ENCODE assay signal across 2 cellular contexts in genomic region chr2:177905640-177906039, GRCh38.
TF ChIP-seq lines count a peak whose summit lies in the region.

No MANE protein-coding gene starts in this region.

TF ChIP-seq in IMR-90, 13 proteins besides CTCF, POLR2A, EP300 and RAD21:
- TF ChIP-seq NFE2L2 (IDR thresholded peaks at IDR 0.05; ENCODE audit: low read depth, low read length) (no peak), ELK1 (IDR thresholded peaks at IDR 0.05; ENCODE audit: borderline replicate concordance, low read depth, low read length) (no peak), RCOR1 (IDR thresholded peaks at IDR 0.05; ENCODE audit: insufficient replicate concordance, low read length) (no peak), USF2 (IDR thresholded peaks at IDR 0.05; ENCODE audit: low read depth, low read length) (no peak), BHLHE40 (IDR thresholded peaks at IDR 0.05; ENCODE audit: low read depth, low read length) (no peak), FOS (IDR thresholded peaks at IDR 0.05; ENCODE audit: low read depth, low read length) (no peak), RFX5 (IDR thresholded peaks at IDR 0.05; ENCODE audit: low read depth, low read length) (no peak), MAZ (IDR thresholded peaks at IDR 0.05; ENCODE audit: borderline replicate concordance, low read depth, low read length) (no peak), SMC3 (IDR thresholded peaks at IDR 0.05; ENCODE audit: low read depth, low read length) (no peak), CHD1 (IDR thresholded peaks at IDR 0.05; ENCODE audit: low read depth, low read length) (no peak), MAFK (IDR thresholded peaks at IDR 0.05; ENCODE audit: low read depth, low read length) (no peak), CEBPB (IDR thresholded peaks at IDR 0.05; ENCODE audit: low read depth, low read length) (no peak), MXI1 (IDR thresholded peaks at IDR 0.05; ENCODE audit: borderline replicate concordance, low read depth, low read length) (no peak)

TF ChIP-seq in K562, 482 proteins besides CTCF, POLR2A, EP300 and RAD21:
- TF ChIP-seq NFIC (IDR thresholded peaks at IDR 0.05) (no peak), RCOR1 (IDR thresholded peaks at IDR 0.05; ENCODE audit: borderline replicate concordance in 1 of 2, low read depth in 2 of 2, low read length in 2 of 2) (no peak), ZNF253 (CRISPR knock-in tag; conservative IDR thresholded peaks at IDR 0.05) (no peak), NBN (IDR thresholded peaks at IDR 0.05; ENCODE audit: low read depth) (no peak), ZNF146 (CRISPR knock-in tag; IDR thresholded peaks at IDR 0.05; ENCODE audit: unreplicated experiment) (no peak), ZNF668 (CRISPR knock-in tag; IDR thresholded peaks at IDR 0.05) (no peak), ZKSCAN8 (CRISPR knock-in tag; IDR thresholded peaks at IDR 0.05) (no peak), SMARCA5 (IDR thresholded peaks at IDR 0.05) (no peak), ZNF124 (CRISPR knock-in tag; IDR thresholded peaks at IDR 0.05) (no peak), STAT6 (CRISPR knock-in tag; IDR thresholded peaks at IDR 0.05) (no peak), THAP7 (CRISPR knock-in tag; IDR thresholded peaks at IDR 0.05) (no peak), TRIM25 (IDR thresholded peaks at IDR 0.05; ENCODE audit: borderline replicate concordance) (no peak), MAFK (IDR thresholded peaks at IDR 0.05; ENCODE audit: low read length) (no peak), MXD1 (CRISPR knock-in tag; IDR thresholded peaks at IDR 0.05; ENCODE audit: borderline replicate concordance, poor library complexity, severe bottlenecking) (no peak), ELF4 (CRISPR knock-in tag; IDR thresholded peaks at IDR 0.05) (no peak), HIVEP1 (CRISPR knock-in tag; IDR thresholded peaks at IDR 0.05) (no peak), ZNF830 (CRISPR knock-in tag; IDR thresholded peaks at IDR 0.05) (no peak), ZNF354B (CRISPR knock-in tag; IDR thresholded peaks at IDR 0.05) (no peak), FIP1L1 (IDR thresholded peaks at IDR 0.05; ENCODE audit: low read depth, low read length, poor library complexity, severe bottlenecking) (no peak), HDAC1 (IDR thresholded peaks at IDR 0.05) (no peak)
